In the genomic region with DNA sequence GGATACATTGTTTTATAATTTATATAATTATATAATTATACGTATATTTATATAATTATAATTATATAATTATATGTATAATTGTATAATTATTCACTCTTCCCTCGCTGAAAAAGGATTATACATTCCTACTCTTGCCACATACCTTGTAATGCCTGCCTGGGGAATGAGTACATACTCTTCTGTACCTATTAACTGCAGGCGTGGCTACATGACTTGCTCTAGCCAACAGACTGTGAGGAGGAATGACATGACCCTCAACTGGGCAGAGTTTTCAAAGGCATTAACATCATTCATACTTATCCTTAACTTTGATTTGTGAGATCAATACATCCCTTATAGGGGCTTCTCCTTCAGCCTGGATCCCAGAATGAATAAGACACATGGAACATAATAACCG, we compare ENCODE assay signal across 21 cellular contexts.
"Had no signal": no experiment of that assay in that cellular context is flagged by ENCODE, and none has a peak within 500 bp of the region (broad histone marks: within the 10 kb centered on the region; RNA-seq: fewer than 3 reads in every experiment).

No MANE protein-coding gene starts in this region.

- H3K27ac ChIP-seq: coronary artery, heart right ventricle, left ventricle myocardium inferior, ovary, prostate gland, right atrium auricular region, tibial artery had no signal

- H3K4me1 ChIP-seq: heart right ventricle, left ventricle myocardium inferior, prostate gland, right atrium auricular region, tibial artery had no signal

- H3K4me3 ChIP-seq: coronary artery, heart right ventricle, left ventricle myocardium inferior, ovary, prostate gland, right atrium auricular region, tibial artery had no signal

- DNase-seq: activated CD4-positive, alpha-beta T cell treated with anti-CD3 and anti-CD28 coated beads for 1 hour; activated CD8-positive, alpha-beta memory T cell treated with anti-CD3 and anti-CD28 coated beads, Interleukin-2, amount 50 U/mL, for 4 hours; activated naive CD4-positive, alpha-beta T cell; activated naive CD8-positive, alpha-beta T cell treated with anti-CD3 and anti-CD28 coated beads, Interleukin-2, amount 10 ng/mL, durations not matched to agents 7 days and 5 days; activated T-cell treated with anti-CD3 and anti-CD28 coated beads, Interleukin-2, amount 50 U/mL, for 4 hours; amniotic stem cell; cerebellar nuclear complex; heart right ventricle; kidney; left ventricle myocardium inferior; ovary; stimulated activated CD4-positive, alpha-beta T cell treated with anti-CD3 and anti-CD28 coated beads, Interleukin-4, amount 100 ng/mL, for 4 hours; T-helper 9 cell; tibial artery had no signal

- H3K36me3 ChIP-seq: ovary, prostate gland had no signal

- H3K27me3 Mint-ChIP-seq: activated naive CD8-positive, alpha-beta T cell treated with anti-CD3 and anti-CD28 coated beads, Interleukin-2, amount 10 ng/mL, durations not matched to agents 7 days and 5 days; natural killer cell treated with Interleukin-12 subunit alpha and Interleukin-12 subunit beta and Interleukin-15 and Interleukin-18, amount 100 ng/mL, for 72 hours; stimulated activated naive CD8-positive, alpha-beta T cell treated with anti-CD3 and anti-CD28 coated beads, Interleukin-15, Interleukin-2, amounts not matched to agents 100 ng/mL and 50 ng/mL, for 24 hours had no signal

- H3K4me3 Mint-ChIP-seq: activated naive CD8-positive, alpha-beta T cell treated with anti-CD3 and anti-CD28 coated beads, Interleukin-2, amount 10 ng/mL, durations not matched to agents 7 days and 5 days; activated T-cell treated with anti-CD3 and anti-CD28 coated beads, Interleukin-2, amount 50 U/mL, for 4 hours; mesothelial cell of epicardium; natural killer cell treated with Interleukin-12 subunit alpha and Interleukin-12 subunit beta and Interleukin-15 and Interleukin-18, amount 100 ng/mL, for 72 hours; stimulated activated naive CD8-positive, alpha-beta T cell treated with anti-CD3 and anti-CD28 coated beads, Interleukin-15, Interleukin-2, amounts not matched to agents 100 ng/mL and 50 ng/mL, for 24 hours had no signal

- H3K27ac Mint-ChIP-seq: activated naive CD8-positive, alpha-beta T cell treated with anti-CD3 and anti-CD28 coated beads, Interleukin-2, amount 10 ng/mL, durations not matched to agents 7 days and 5 days; activated T-helper 2 cell treated with anti-CD3 and anti-CD28 coated beads, Interferon-gamma antibody, Interleukin-2, Interleukin-4, amounts not matched to agents 10 μg/mL and 5 μg/mL and 100 μg/mL, durations not matched to agents 14 hours and 24 hours and 36 hours; mesothelial cell of epicardium; natural killer cell treated with Interleukin-12 subunit alpha and Interleukin-12 subunit beta and Interleukin-15 and Interleukin-18, amount 100 ng/mL, for 72 hours; stimulated activated naive CD8-positive, alpha-beta T cell treated with anti-CD3 and anti-CD28 coated beads, Interleukin-15, Interleukin-2, amounts not matched to agents 100 ng/mL and 50 ng/mL, for 24 hours had no signal

- H3K9me3 ChIP-seq: heart right ventricle, left ventricle myocardium inferior, ovary, prostate gland, right atrium auricular region, tibial artery had no signal

- H3K27me3 ChIP-seq: heart right ventricle, ovary, right atrium auricular region, tibial artery had no signal

- H3K9me3 Mint-ChIP-seq: activated naive CD8-positive, alpha-beta T cell treated with anti-CD3 and anti-CD28 coated beads, Interleukin-2, amount 10 ng/mL, durations not matched to agents 7 days and 5 days; activated T-cell treated with anti-CD3 and anti-CD28 coated beads, Interleukin-2, amount 50 U/mL, for 4 hours; activated T-helper 2 cell treated with anti-CD3 and anti-CD28 coated beads, Interferon-gamma antibody, Interleukin-2, Interleukin-4, amounts not matched to agents 10 μg/mL and 5 μg/mL and 100 μg/mL, durations not matched to agents 14 hours and 24 hours and 36 hours; natural killer cell treated with Interleukin-12 subunit alpha and Interleukin-12 subunit beta and Interleukin-15 and Interleukin-18, amount 100 ng/mL, for 72 hours; stimulated activated naive CD8-positive, alpha-beta T cell treated with anti-CD3 and anti-CD28 coated beads, Interleukin-15, Interleukin-2, amounts not matched to agents 100 ng/mL and 50 ng/mL, for 24 hours had no signal
